Comparison of ENCODE assay signal across 1 cellular context in the genomic region with DNA sequence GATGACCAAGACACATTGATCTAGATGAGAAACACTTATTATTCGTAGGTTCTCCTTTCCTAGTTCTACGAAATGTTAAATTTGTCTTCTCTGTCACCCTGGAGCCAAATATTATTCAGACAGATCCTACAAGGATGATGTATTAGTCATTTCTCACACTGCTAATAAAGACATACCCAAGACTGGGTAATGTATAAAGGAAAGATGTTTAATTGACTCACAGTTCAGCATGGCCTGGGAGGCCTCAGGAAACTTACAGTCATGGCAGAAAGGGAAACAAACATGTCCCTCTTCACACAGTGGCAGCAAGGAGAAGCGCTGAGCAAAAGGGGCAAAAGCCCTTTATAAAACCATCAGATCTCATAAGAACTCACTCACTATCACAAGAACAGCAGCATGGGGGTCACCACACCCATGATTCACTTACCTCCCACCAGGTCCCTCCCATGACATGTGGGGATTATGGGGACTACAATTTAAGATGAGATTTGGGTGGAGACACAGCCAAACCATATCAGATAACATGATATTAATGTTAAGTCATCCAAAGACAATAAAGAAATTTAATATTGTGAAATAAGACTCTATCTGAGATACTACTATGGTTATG.
TF ChIP-seq lines count a peak whose summit lies in the region.

No MANE protein-coding gene starts in this region.

TF ChIP-seq in HCT116, 20 proteins besides CTCF, POLR2A, EP300 and RAD21 (continued from another document):
- TF ChIP-seq, protein P1, sequence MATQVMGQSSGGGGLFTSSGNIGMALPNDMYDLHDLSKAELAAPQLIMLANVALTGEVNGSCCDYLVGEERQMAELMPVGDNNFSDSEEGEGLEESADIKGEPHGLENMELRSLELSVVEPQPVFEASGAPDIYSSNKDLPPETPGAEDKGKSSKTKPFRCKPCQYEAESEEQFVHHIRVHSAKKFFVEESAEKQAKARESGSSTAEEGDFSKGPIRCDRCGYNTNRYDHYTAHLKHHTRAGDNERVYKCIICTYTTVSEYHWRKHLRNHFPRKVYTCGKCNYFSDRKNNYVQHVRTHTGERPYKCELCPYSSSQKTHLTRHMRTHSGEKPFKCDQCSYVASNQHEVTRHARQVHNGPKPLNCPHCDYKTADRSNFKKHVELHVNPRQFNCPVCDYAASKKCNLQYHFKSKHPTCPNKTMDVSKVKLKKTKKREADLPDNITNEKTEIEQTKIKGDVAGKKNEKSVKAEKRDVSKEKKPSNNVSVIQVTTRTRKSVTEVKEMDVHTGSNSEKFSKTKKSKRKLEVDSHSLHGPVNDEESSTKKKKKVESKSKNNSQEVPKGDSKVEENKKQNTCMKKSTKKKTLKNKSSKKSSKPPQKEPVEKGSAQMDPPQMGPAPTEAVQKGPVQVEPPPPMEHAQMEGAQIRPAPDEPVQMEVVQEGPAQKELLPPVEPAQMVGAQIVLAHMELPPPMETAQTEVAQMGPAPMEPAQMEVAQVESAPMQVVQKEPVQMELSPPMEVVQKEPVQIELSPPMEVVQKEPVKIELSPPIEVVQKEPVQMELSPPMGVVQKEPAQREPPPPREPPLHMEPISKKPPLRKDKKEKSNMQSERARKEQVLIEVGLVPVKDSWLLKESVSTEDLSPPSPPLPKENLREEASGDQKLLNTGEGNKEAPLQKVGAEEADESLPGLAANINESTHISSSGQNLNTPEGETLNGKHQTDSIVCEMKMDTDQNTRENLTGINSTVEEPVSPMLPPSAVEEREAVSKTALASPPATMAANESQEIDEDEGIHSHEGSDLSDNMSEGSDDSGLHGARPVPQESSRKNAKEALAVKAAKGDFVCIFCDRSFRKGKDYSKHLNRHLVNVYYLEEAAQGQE (IDR thresholded peaks at IDR 0.05; ENCODE audit: low read depth) = no peak
- TF ChIP-seq POLR2AphosphoS5 (IDR thresholded peaks at IDR 0.05; ENCODE audit: low read depth, low read length) (no peak), SIN3A (IDR thresholded peaks at IDR 0.05; ENCODE audit: low read depth) (no peak), CBX3 (IDR thresholded peaks at IDR 0.05; ENCODE audit: low read depth) (no peak), SP1 (IDR thresholded peaks at IDR 0.05; ENCODE audit: low read depth) (no peak), ELF1 (IDR thresholded peaks at IDR 0.05; ENCODE audit: borderline replicate concordance, low read depth) (no peak), EGR1 (IDR thresholded peaks at IDR 0.05; ENCODE audit: low read depth) (no peak)
- TF ChIP-seq, protein P2, sequence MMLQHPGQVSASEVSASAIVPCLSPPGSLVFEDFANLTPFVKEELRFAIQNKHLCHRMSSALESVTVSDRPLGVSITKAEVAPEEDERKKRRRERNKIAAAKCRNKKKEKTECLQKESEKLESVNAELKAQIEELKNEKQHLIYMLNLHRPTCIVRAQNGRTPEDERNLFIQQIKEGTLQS (IDR thresholded peaks at IDR 0.05) = no peak
- TF ChIP-seq, protein P3, sequence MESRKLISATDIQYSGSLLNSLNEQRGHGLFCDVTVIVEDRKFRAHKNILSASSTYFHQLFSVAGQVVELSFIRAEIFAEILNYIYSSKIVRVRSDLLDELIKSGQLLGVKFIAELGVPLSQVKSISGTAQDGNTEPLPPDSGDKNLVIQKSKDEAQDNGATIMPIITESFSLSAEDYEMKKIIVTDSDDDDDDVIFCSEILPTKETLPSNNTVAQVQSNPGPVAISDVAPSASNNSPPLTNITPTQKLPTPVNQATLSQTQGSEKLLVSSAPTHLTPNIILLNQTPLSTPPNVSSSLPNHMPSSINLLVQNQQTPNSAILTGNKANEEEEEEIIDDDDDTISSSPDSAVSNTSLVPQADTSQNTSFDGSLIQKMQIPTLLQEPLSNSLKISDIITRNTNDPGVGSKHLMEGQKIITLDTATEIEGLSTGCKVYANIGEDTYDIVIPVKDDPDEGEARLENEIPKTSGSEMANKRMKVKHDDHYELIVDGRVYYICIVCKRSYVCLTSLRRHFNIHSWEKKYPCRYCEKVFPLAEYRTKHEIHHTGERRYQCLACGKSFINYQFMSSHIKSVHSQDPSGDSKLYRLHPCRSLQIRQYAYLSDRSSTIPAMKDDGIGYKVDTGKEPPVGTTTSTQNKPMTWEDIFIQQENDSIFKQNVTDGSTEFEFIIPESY (IDR thresholded peaks at IDR 0.05; ENCODE audit: extremely low read depth, insufficient replicate concordance, low read length) = no peak
